In the genomic region with DNA sequence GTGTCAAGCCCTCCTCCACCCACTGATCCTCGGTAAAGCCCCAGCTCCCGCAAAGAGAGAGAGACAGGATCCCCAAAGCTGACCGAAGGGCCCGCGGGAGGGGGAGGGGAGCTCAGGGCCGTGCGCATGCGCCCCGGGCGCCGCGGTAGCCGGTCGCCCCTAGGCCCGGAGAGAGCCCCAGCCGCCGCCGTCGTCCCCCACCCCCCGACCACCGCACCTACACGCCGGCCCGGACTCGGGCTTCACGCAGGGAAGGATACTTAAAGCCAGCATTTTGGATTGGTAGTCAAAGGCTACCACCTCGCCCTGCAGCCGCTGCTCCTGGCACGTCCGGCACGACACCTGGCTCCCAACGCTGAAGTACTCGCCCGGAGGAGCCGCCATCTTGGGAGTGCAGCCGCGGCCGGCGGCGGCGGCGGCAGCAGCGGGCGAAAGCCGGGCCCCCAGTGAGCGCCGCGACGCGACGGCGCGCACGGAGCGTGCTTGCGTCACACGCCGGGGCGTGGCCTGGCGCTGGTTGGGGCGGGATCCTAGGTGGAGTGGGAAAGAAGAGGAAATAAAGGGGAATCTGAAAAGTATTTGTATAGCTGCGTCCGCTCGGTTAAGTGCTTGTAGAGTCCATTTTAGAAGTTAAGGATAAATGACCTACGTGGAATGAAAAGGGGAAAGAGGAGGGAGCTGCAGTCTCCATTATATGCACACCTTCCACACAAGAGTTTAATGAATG, we compare ENCODE assay signal across 8 cellular contexts. TPM values are rescaled to one million over a fixed set of nuclear protein-coding genes. Genes with fewer than 3 reads are reported as not detected.
DNase-seq lines count a peak whose midpoint lies in the region; ATAC-seq and TF ChIP-seq lines count a peak whose summit lies in the region.

A gene (minus strand): TSS at position 468 of the 727 bp plus-strand sequence. CDS start 84 bp downstream, at position 384.

- H4K20me1 ChIP-seq in DND-41 (ENCODE audit: insufficient read depth, low read length): peaks cover 30% of the 10 kb centered on the region; the same call in 1 of the 2 replicates
- 0 out of 2 replicates have a peak, but pooled peaks cover 2% of the 10 kb centered on the region for H4K20me1 ChIP-seq in MM.1S (ENCODE audit: insufficient read depth, low read length)
- no peaks in the 10 kb centered on the region for H4K20me1 ChIP-seq in neural cell (ENCODE audit: insufficient read depth)

- H3K4me1 ChIP-seq in DND-41 (ENCODE audit: insufficient read depth, low read length) (peaks cover 50% of the 10 kb centered on the region), MM.1S (ENCODE audit: low read length) (peaks cover 7% of the 10 kb centered on the region)

- H3K4me3 Mint-ChIP-seq in stimulated activated naive CD8-positive, alpha-beta T cell treated with anti-CD3 and anti-CD28 coated beads, Interleukin-15, Interleukin-2, amounts not matched to agents 100 ng/mL and 50 ng/mL, for 24 hours: peak within 1 kb of the TSS; percentile 98

- H3K27me3 ChIP-seq in DND-41 (ENCODE audit: insufficient read depth, low read length, poor library complexity) (no peaks in the 10 kb centered on the region), H7 (ENCODE audit: control insufficient read depth, insufficient read depth, low read length) (no peaks in the 10 kb centered on the region), MM.1S (replicated peaks; ENCODE audit: insufficient read depth, low read length) (no peaks in the 10 kb centered on the region), neural cell (ENCODE audit: insufficient read depth, low read depth, low read length) (no peaks in the 10 kb centered on the region)

- peaks cover 68% of the 10 kb centered on the region for H3K79me2 ChIP-seq in DND-41 (ENCODE audit: insufficient read depth, low read length)
- H3K79me2 ChIP-seq in MM.1S (ENCODE audit: low read length): peaks cover 65% of the 10 kb centered on the region
- peaks cover 40% of the 10 kb centered on the region for H3K79me2 ChIP-seq in neural cell (replicated peaks; ENCODE audit: insufficient read depth, low read length)

- no peaks in the 10 kb centered on the region for H3K9me3 Mint-ChIP-seq in stimulated activated naive CD8-positive, alpha-beta T cell treated with anti-CD3 and anti-CD28 coated beads, Interleukin-15, Interleukin-2, amounts not matched to agents 100 ng/mL and 50 ng/mL, for 24 hours

- peaks cover 29% of the 10 kb centered on the region for H3K36me3 ChIP-seq in DND-41 (ENCODE audit: insufficient read depth, low read length)
- H3K36me3 ChIP-seq in H7 (replicated peaks; ENCODE audit: control insufficient read depth, insufficient read depth, low read length): peaks cover 8% of the 10 kb centered on the region
- no peaks in the 10 kb centered on the region; the same call in 1 of the 2 replicates for H3K36me3 ChIP-seq in MM.1S (replicated peaks; ENCODE audit: insufficient read depth, low read length)
- no peaks in the 10 kb centered on the region for H3K36me3 ChIP-seq in neural cell (ENCODE audit: insufficient read depth, low read length)

- H3K4me2 ChIP-seq in DND-41 (ENCODE audit: insufficient read depth, low read length) (peak within 1 kb of the TSS; percentile 78), MM.1S (ENCODE audit: low read depth, low read length) (peak within 1 kb of the TSS; percentile 98), neural cell (ENCODE audit: low read length) (peak within 1 kb of the TSS; percentile 72)

- ATAC-seq in DND-41 (ENCODE audit: insufficient read depth, low read depth): peak; percentile 69

- H3K36me3 Mint-ChIP-seq in stimulated activated naive CD8-positive, alpha-beta T cell treated with anti-CD3 and anti-CD28 coated beads, Interleukin-15, Interleukin-2, amounts not matched to agents 100 ng/mL and 50 ng/mL, for 24 hours (ENCODE audit: low read depth): peaks cover 34% of the 10 kb centered on the region

- TF ChIP-seq EP300 in neural cell (conservative IDR thresholded peaks at IDR 0.05; ENCODE audit: poor library complexity, severe bottlenecking): peak; percentile 72

- peak within 1 kb of the TSS; percentile 98 for H3K27ac Mint-ChIP-seq in stimulated activated naive CD8-positive, alpha-beta T cell treated with anti-CD3 and anti-CD28 coated beads, Interleukin-15, Interleukin-2, amounts not matched to agents 100 ng/mL and 50 ng/mL, for 24 hours

- peak; percentile 94 for DNase-seq in DND-41
- peak; percentile 98 for DNase-seq in H7
- DNase-seq in MM.1S: peak; percentile 90
- peak; percentile 90 for DNase-seq in SIG-M5 treated with dmso at 0.1 percent for 504 hours (lab: John Stamatoyannopoulos, UW; ENCODE audit: unreplicated experiment)
- peak; percentile 83 for DNase-seq in activated gamma-delta T cell (lab: John Stamatoyannopoulos, UW)
- peak; percentile 91 for DNase-seq in fibroblast of villous mesenchyme (ENCODE audit: low read depth)

- H3K4me1 Mint-ChIP-seq in stimulated activated naive CD8-positive, alpha-beta T cell treated with anti-CD3 and anti-CD28 coated beads, Interleukin-15, Interleukin-2, amounts not matched to agents 100 ng/mL and 50 ng/mL, for 24 hours (ENCODE audit: low read depth): peaks cover 56% of the 10 kb centered on the region

- H3K27me3 Mint-ChIP-seq in stimulated activated naive CD8-positive, alpha-beta T cell treated with anti-CD3 and anti-CD28 coated beads, Interleukin-15, Interleukin-2, amounts not matched to agents 100 ng/mL and 50 ng/mL, for 24 hours: no peaks in the 10 kb centered on the region

- TF ChIP-seq RAD21 in neural cell (conservative IDR thresholded peaks at IDR 0.05): peak; percentile 34

- no peaks in the 10 kb centered on the region for H3K9me3 ChIP-seq in DND-41 (ENCODE audit: insufficient read depth, low read length, severe bottlenecking)
- H3K9me3 ChIP-seq in MM.1S (replicated peaks; ENCODE audit: insufficient read depth, low read length): no peaks in the 10 kb centered on the region
- no peaks in the 10 kb centered on the region for H3K9me3 ChIP-seq in neural cell (ENCODE audit: low read length)

- peaks cover 26% of the 10 kb centered on the region for H3F3A ChIP-seq in MM.1S (ENCODE audit: insufficient read depth, low read length)
- H3F3A ChIP-seq in neural cell (ENCODE audit: insufficient read depth, low read length, poor library complexity, severe bottlenecking): no peaks in the 10 kb centered on the region

- H3K9me2 ChIP-seq in MM.1S (replicated peaks; ENCODE audit: insufficient read depth, low read length) (no peaks in the 10 kb centered on the region), neural cell (ENCODE audit: insufficient read depth, low read length) (no peaks in the 10 kb centered on the region)

- peak within 1 kb of the TSS; percentile 87 for H2AFZ ChIP-seq in DND-41 (ENCODE audit: low read depth, low read length)
- peak within 1 kb of the TSS; percentile 79 for H2AFZ ChIP-seq in MM.1S (ENCODE audit: low read length)
- H2AFZ ChIP-seq in neural cell (ENCODE audit: low read depth, low read length): peak within 1 kb of the TSS; percentile 14

- H3K27ac ChIP-seq in DND-41 (ENCODE audit: low read length) (peak within 1 kb of the TSS; percentile 93), MM.1S (ENCODE audit: low read length) (peak within 1 kb of the TSS; percentile 86), neural cell (ENCODE audit: low read length) (peak within 1 kb of the TSS; percentile 88)

- H3K4me3 ChIP-seq in DND-41 (ENCODE audit: low read depth in 1 of 2, low read length in 2 of 2) (peak within 1 kb of the TSS; percentile 68 to 89), H7 (ENCODE audit: insufficient read depth, low read depth, low read length) (peak within 1 kb of the TSS; percentile 70), MM.1S (ENCODE audit: low read length) (peak within 1 kb of the TSS; percentile 81), fibroblast of villous mesenchyme (ENCODE audit: low read depth, low read length) (peak within 1 kb of the TSS; percentile 93), neural cell (ENCODE audit: low read length) (peak within 1 kb of the TSS; percentile 73)

- peak within 1 kb of the TSS; percentile 93 for H3K9ac ChIP-seq in DND-41 (ENCODE audit: low read depth, low read length)
- H3K9ac ChIP-seq in MM.1S (ENCODE audit: low read length): peak within 1 kb of the TSS; percentile 97
- H3K9ac ChIP-seq in neural cell (ENCODE audit: low read length): peak within 1 kb of the TSS; percentile 83

- TF ChIP-seq CTCF in DND-41 (IDR thresholded peaks at IDR 0.05; ENCODE audit: borderline replicate concordance, extremely low read depth, low read length, poor library complexity, severe bottlenecking) (no peak), MM.1S (IDR thresholded peaks at IDR 0.05; ENCODE audit: low read length) (no peak), fibroblast of villous mesenchyme (IDR thresholded peaks at IDR 0.05; ENCODE audit: insufficient read depth, low read depth, low read length) (no peak), neural cell (IDR thresholded peaks at IDR 0.05; ENCODE audit: poor library complexity, severe bottlenecking) (no peak)

TF ChIP-seq in neural cell, 6 proteins besides CTCF, POLR2A, EP300 and RAD21 (continues in another document):
- TF ChIP-seq, protein P1, sequence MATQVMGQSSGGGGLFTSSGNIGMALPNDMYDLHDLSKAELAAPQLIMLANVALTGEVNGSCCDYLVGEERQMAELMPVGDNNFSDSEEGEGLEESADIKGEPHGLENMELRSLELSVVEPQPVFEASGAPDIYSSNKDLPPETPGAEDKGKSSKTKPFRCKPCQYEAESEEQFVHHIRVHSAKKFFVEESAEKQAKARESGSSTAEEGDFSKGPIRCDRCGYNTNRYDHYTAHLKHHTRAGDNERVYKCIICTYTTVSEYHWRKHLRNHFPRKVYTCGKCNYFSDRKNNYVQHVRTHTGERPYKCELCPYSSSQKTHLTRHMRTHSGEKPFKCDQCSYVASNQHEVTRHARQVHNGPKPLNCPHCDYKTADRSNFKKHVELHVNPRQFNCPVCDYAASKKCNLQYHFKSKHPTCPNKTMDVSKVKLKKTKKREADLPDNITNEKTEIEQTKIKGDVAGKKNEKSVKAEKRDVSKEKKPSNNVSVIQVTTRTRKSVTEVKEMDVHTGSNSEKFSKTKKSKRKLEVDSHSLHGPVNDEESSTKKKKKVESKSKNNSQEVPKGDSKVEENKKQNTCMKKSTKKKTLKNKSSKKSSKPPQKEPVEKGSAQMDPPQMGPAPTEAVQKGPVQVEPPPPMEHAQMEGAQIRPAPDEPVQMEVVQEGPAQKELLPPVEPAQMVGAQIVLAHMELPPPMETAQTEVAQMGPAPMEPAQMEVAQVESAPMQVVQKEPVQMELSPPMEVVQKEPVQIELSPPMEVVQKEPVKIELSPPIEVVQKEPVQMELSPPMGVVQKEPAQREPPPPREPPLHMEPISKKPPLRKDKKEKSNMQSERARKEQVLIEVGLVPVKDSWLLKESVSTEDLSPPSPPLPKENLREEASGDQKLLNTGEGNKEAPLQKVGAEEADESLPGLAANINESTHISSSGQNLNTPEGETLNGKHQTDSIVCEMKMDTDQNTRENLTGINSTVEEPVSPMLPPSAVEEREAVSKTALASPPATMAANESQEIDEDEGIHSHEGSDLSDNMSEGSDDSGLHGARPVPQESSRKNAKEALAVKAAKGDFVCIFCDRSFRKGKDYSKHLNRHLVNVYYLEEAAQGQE (IDR thresholded peaks at IDR 0.05; ENCODE audit: borderline replicate concordance): peak; percentile 45
- peak; percentile 63 for TF ChIP-seq TAF1 (IDR thresholded peaks at IDR 0.05; ENCODE audit: low read depth)

RNA-seq across cellular contexts. Expression of the gene that starts here (rescaled TPM):
- total RNA-seq in H7 (2014; rRNA removed; shearing (Covaris generic)): 101 and 109 TPM in 2 replicates
- total RNA-seq in fibroblast of villous mesenchyme: 53.5 and 82.5 TPM in 2 replicates
- 9.6 and 12.0 TPM in 2 replicates for polyA plus RNA-seq in neural cell
- 25.2 and 26.8 TPM in 2 replicates for polyA minus RNA-seq in neural cell

Comparison
In these comparisons a context has a peak if more than half of its experiments do, and no peak if none do; other contexts are left out.
1. Peak in every context shown above with its lines: DNase-seq, ATAC-seq, H3K4me3 ChIP-seq and H3K27ac ChIP-seq.
2. H2AFZ ChIP-seq: peak in every context shown above with its lines; median percentile 87 in DND-41; 79 in MM.1S; 14 in neural cell.